1 cellular context compared by ENCODE assay signal in genomic region chr2:74267068-74267467, GRCh38.
A peak's percentile ranks its signal among the peaks of the same experiment; 100 is the strongest.
TF ChIP-seq lines count a peak whose summit lies in the region.

No MANE protein-coding gene starts in this region.

TF ChIP-seq in K562, 482 proteins besides CTCF, POLR2A, EP300 and RAD21 (continued from another document):
- TF ChIP-seq ZNF589 (CRISPR knock-in tag; IDR thresholded peaks at IDR 0.05; ENCODE audit: low read depth) (0 out of 2 replicates have a peak, but pooled peaks have one; percentile 44), RB1 (IDR thresholded peaks at IDR 0.05; ENCODE audit: low read depth) (peak; percentile 45; the same call in 1 of the 2 replicates), RBM22 (IDR thresholded peaks at IDR 0.05; ENCODE audit: low read depth, low read length, poor library complexity, severe bottlenecking) (no peak), ZNF695 (CRISPR knock-in tag; IDR thresholded peaks at IDR 0.05) (no peak)
